8 cellular contexts compared by ENCODE assay signal in genomic region chr22:37519268-37520195, GRCh38. TPM values are rescaled to one million over a fixed set of nuclear protein-coding genes. Genes with fewer than 3 reads are reported as not detected.
A peak's percentile ranks its signal among the peaks of the same experiment; 100 is the strongest.
DNase-seq lines count a peak whose midpoint lies in the region; ATAC-seq and TF ChIP-seq lines count a peak whose summit lies in the region.

CARD10 (minus strand) TSS chr22:37519415; CDS start chr22:37519200, 215 bp downstream.

- H3K9me3 ChIP-seq in osteoblast (ENCODE audit: low read depth, low read length) = no peaks in the 10 kb centered on the region

- no peak within 1 kb of the TSS for H3K27ac Mint-ChIP-seq in activated CD4-positive, alpha-beta T cell treated with anti-CD3 and anti-CD28 coated beads, Interleukin-2, amount 10 ng/mL, durations not matched to agents 24 days and 14 days

- H3K4me3 ChIP-seq in WI38 (ENCODE audit: low read depth, low read length) (peak within 1 kb of the TSS; percentile 70), fibroblast of pulmonary artery (replicated peaks; ENCODE audit: low read depth, low read length) (peak within 1 kb of the TSS; percentile 61), osteoblast (ENCODE audit: insufficient read depth, low read length) (peak within 1 kb of the TSS; percentile 81)

- peaks cover 18% of the 10 kb centered on the region for H3K79me2 ChIP-seq in osteoblast (ENCODE audit: insufficient read depth, low read length)

- H3K27ac ChIP-seq in osteoblast (ENCODE audit: low read depth, low read length) = peak within 1 kb of the TSS; percentile 41

- peaks cover 60% of the 10 kb centered on the region for H3K27me3 Mint-ChIP-seq in activated CD4-positive, alpha-beta T cell treated with anti-CD3 and anti-CD28 coated beads, Interleukin-2, amount 10 ng/mL, durations not matched to agents 24 days and 14 days

- H3K4me1 ChIP-seq in osteoblast (ENCODE audit: insufficient read depth, low read length) = peaks cover 6% of the 10 kb centered on the region

- intact Hi-C loops in activated CD4-positive, alpha-beta T cell treated with anti-CD3 and anti-CD28 coated beads, Interleukin-2, amount 10 ng/mL, durations not matched to agents 24 days and 14 days (cut with micrococcal nuclease) = no loop called here

- H3K36me3 ChIP-seq in osteoblast (ENCODE audit: insufficient read depth, low read length) = peaks cover 20% of the 10 kb centered on the region

- peak within 1 kb of the TSS; percentile 70 for H2AFZ ChIP-seq in osteoblast (ENCODE audit: low read length)

- peak within 1 kb of the TSS; percentile 87 for H3K4me2 ChIP-seq in osteoblast (ENCODE audit: insufficient read depth, low read length)

- no peaks in the 10 kb centered on the region for H3K9me3 Mint-ChIP-seq in activated CD4-positive, alpha-beta T cell treated with anti-CD3 and anti-CD28 coated beads, Interleukin-2, amount 10 ng/mL, durations not matched to agents 24 days and 14 days

- H3K36me3 Mint-ChIP-seq in activated CD4-positive, alpha-beta T cell treated with anti-CD3 and anti-CD28 coated beads, Interleukin-2, amount 10 ng/mL, durations not matched to agents 24 days and 14 days (ENCODE audit: low read depth) = no peaks in the 10 kb centered on the region

- peaks cover 4% of the 10 kb centered on the region for H4K20me1 ChIP-seq in osteoblast (ENCODE audit: insufficient read depth, low read length)

- TF ChIP-seq CTCF in WI38 (IDR thresholded peaks at IDR 0.05; ENCODE audit: low read depth, low read length) (no peak), fibroblast of pulmonary artery (IDR thresholded peaks at IDR 0.05; ENCODE audit: low read length, missing control alignments) (no peak), osteoblast (IDR thresholded peaks at IDR 0.05; ENCODE audit: extremely low read depth, low read depth, low read length) (no peak)

- ATAC-seq in HG02610 (IDR thresholded peaks at IDR 0.05; ENCODE audit: unreplicated experiment) (no peak), HG03565 (IDR thresholded peaks at IDR 0.05; ENCODE audit: unreplicated experiment) (no peak)

- H3K27me3 ChIP-seq in osteoblast (ENCODE audit: insufficient read depth, low read length) = no peaks in the 10 kb centered on the region

- DNase-seq in activated CD4-positive, alpha-beta T cell treated with anti-CD3 and anti-CD28 coated beads, Interleukin-2, amount 10 ng/mL, durations not matched to agents 24 days and 14 days = peak; percentile 73
- no peak for DNase-seq in activated CD4-positive, alpha-beta T cell treated with anti-CD3 and anti-CD28 coated beads, Interleukin-2, amount 50 U/mL, for 1 hour
- DNase-seq in fibroblast of pulmonary artery (ENCODE audit: low read depth) (no peak), osteoblast (ENCODE audit: insufficient read length, low spot score, missing footprints) (peak; percentile 95), NCI-H510A (lab: John Stamatoyannopoulos, UW) (no peak)

- peak within 1 kb of the TSS; percentile 67 for H3K4me3 Mint-ChIP-seq in activated CD4-positive, alpha-beta T cell treated with anti-CD3 and anti-CD28 coated beads, Interleukin-2, amount 10 ng/mL, durations not matched to agents 24 days and 14 days

- H3K4me1 Mint-ChIP-seq in activated CD4-positive, alpha-beta T cell treated with anti-CD3 and anti-CD28 coated beads, Interleukin-2, amount 10 ng/mL, durations not matched to agents 24 days and 14 days = peaks cover 4% of the 10 kb centered on the region

RNA-seq across cellular contexts. Expression of gene CARD10, which starts in this region (rescaled TPM):
- not detected in 2 replicates for total RNA-seq in activated CD4-positive, alpha-beta T cell treated with anti-CD3 and anti-CD28 coated beads, Interleukin-2, amount 10 ng/mL, durations not matched to agents 24 days and 14 days
- total RNA-seq in osteoblast = 11.9 and 12.7 TPM in 2 replicates

Comparison
In these comparisons a context has a peak if more than half of its experiments do, and no peak if none do; other contexts are left out.
1. RNA of gene CARD10 (total RNA-seq): 11.9 to 12.7 TPM in osteoblast; not detected in activated CD4-positive, alpha-beta T cell treated with anti-CD3 and anti-CD28 coated beads, Interleukin-2, amount 10 ng/mL, durations not matched to agents 24 days and 14 days; every median in the first group is over 10 times any median in the second.
2. Peak in DNase-seq in activated CD4-positive, alpha-beta T cell treated with anti-CD3 and anti-CD28 coated beads, Interleukin-2, amount 10 ng/mL, durations not matched to agents 24 days and 14 days; RNA of the gene not detected or under 1 TPM.
3. Peak in every context shown above with its lines, with median percentiles within 50 percentile points of each other: H3K4me3 ChIP-seq.